ENCODE assay signal across 8 cellular contexts in the genomic region with DNA sequence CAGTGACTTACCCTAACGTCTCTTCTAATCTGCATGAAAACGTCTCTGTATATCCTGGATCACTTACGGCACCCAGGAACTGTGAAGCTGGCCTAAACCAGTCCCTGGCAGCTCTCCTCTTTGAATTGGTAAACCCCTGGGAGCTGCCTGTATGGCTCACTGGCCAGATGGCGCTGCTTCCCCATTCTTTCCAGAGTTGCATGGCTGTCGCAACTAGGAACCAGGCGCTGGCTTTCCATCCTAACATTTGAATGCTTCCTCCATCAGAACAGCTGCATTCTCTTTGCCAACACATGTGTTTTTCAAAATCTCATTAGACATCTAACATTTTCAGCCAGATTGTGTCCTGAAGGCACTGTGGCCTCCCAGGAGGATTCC. TPM values are rescaled to one million over a fixed set of nuclear protein-coding genes. Genes with fewer than 3 reads are reported as not detected.
A peak's percentile ranks its signal among the peaks of the same experiment; 100 is the strongest.
DNase-seq lines count a peak whose midpoint lies in the region; ATAC-seq and TF ChIP-seq lines count a peak whose summit lies in the region.

No MANE protein-coding gene starts in this region.

- no peak overlapping the region for H3K27ac ChIP-seq in cardiac muscle cell
- no peak overlapping the region for H3K27ac ChIP-seq in HL-60 (replicated peaks)
- H3K27ac ChIP-seq in ovary: no peak overlapping the region
- H3K27ac ChIP-seq in CD8-positive, alpha-beta T cell (ENCODE audit: low read depth, low read length): no peak overlapping the region

- POLR2A ChIA-PET in CD8-positive, alpha-beta T cell (lab: Charles Lee): no interaction called here

- H3K4me3 Mint-ChIP-seq in CD8-positive, alpha-beta T cell: no peak overlapping the region

- H3K27ac Mint-ChIP-seq in CD8-positive, alpha-beta T cell: no peak overlapping the region

- CTCF ChIA-PET in CD8-positive, alpha-beta T cell (lab: Charles Lee): interaction anchor here (1.1 kb wide), 1 partner anchor 10 kb away, joined by 3 read pairs; no protein-coding TSS in a partner anchor

- peak; percentile 24 to 34 for DNase-seq in cardiac muscle cell (ENCODE audit: low read depth in 1 of 2, low spot score in 1 of 2)
- no peak for DNase-seq in left cardiac atrium
- peak; percentile 35 to 73 for DNase-seq in HL-60 (ENCODE audit: low read depth in 1 of 2, low spot score in 1 of 2)
- DNase-seq in OCI-M1 (lab: John Stamatoyannopoulos, UW): peak; percentile 61
- peak in 41 of 42 donors; percentile 14 to 82 (median 49) for DNase-seq in head of caudate nucleus
- DNase-seq in ovary: no peak
- DNase-seq in CD8-positive, alpha-beta T cell: no peak

- H3K9me3 ChIP-seq in cardiac muscle cell (ENCODE audit: low read depth) (no peaks in the 10 kb centered on the region), ovary (no peaks in the 10 kb centered on the region)
- H3K9me3 ChIP-seq in CD8-positive, alpha-beta T cell (ENCODE audit: low read length): no peaks in the 10 kb centered on the region

- H3K4me1 Mint-ChIP-seq in CD8-positive, alpha-beta T cell (ENCODE audit: low read depth): no peaks in the 10 kb centered on the region

- H3K27me3 Mint-ChIP-seq in CD8-positive, alpha-beta T cell (ENCODE audit: low read depth): peaks cover 6% of the 10 kb centered on the region

- H3K4me3 ChIP-seq in cardiac muscle cell: no peak overlapping the region
- H3K4me3 ChIP-seq in HL-60 (replicated peaks; ENCODE audit: insufficient read depth, low read length): no peak overlapping the region
- H3K4me3 ChIP-seq in ovary: no peak overlapping the region
- H3K4me3 ChIP-seq in CD8-positive, alpha-beta T cell (ENCODE audit: low read depth, low read length): no peak overlapping the region

- H3K27me3 ChIP-seq in cardiac muscle cell (no peaks in the 10 kb centered on the region), HL-60 (ENCODE audit: insufficient read depth, poor library complexity, severe bottlenecking) (no peaks in the 10 kb centered on the region), ovary (no peaks in the 10 kb centered on the region)
- no peaks in the 10 kb centered on the region for H3K27me3 ChIP-seq in CD8-positive, alpha-beta T cell (ENCODE audit: insufficient read depth, low read length)

- ATAC-seq in left cardiac atrium (no peak), HG03039 (IDR thresholded peaks at IDR 0.05; ENCODE audit: unreplicated experiment) (no peak)
- ATAC-seq in CD8-positive, alpha-beta T cell: no peak

- intact Hi-C loops in left cardiac atrium (cut with DNase I) (no loop called here), head of caudate nucleus (cut with DNase I) (no loop called here), ovary (cut with DNase I) (no loop called here)
- intact Hi-C loops in CD8-positive, alpha-beta T cell (cut with DNase I, micrococcal nuclease): no loop called here

- H3K36me3 Mint-ChIP-seq in CD8-positive, alpha-beta T cell: no peaks in the 10 kb centered on the region

- 63 to 76% (median 65%) methylated on average over 6 of the region's 6 CpGs for WGBS in ovary, 3 donors

- no peaks in the 10 kb centered on the region for H3K36me3 ChIP-seq in cardiac muscle cell
- no peaks in the 10 kb centered on the region for H3K36me3 ChIP-seq in ovary
- H3K36me3 ChIP-seq in CD8-positive, alpha-beta T cell (ENCODE audit: insufficient read depth, low read length): no peaks in the 10 kb centered on the region

- no peak for TF ChIP-seq EP300 in ovary (IDR thresholded peaks at IDR 0.05)

- no peak for TF ChIP-seq POLR2A in ovary (IDR thresholded peaks at IDR 0.05)

- H3K4me1 ChIP-seq in cardiac muscle cell (ENCODE audit: low read depth) (no peaks in the 10 kb centered on the region), ovary (ENCODE audit: insufficient read depth) (no peaks in the 10 kb centered on the region)
- H3K4me1 ChIP-seq in CD8-positive, alpha-beta T cell (ENCODE audit: insufficient read depth, low read length): no peaks in the 10 kb centered on the region

- no peaks in the 10 kb centered on the region for H3K9me3 Mint-ChIP-seq in CD8-positive, alpha-beta T cell

- TF ChIP-seq CTCF in cardiac muscle cell (IDR thresholded peaks at IDR 0.05; ENCODE audit: low read depth, low read length): no peak
- TF ChIP-seq CTCF in HL-60 (IDR thresholded peaks at IDR 0.05; ENCODE audit: insufficient read depth, low read length): no peak
- TF ChIP-seq CTCF in ovary (IDR thresholded peaks at IDR 0.05): no peak
- TF ChIP-seq CTCF in CD8-positive, alpha-beta T cell (IDR thresholded peaks at IDR 0.05): no peak

RNA-seq across cellular contexts. Expression of a gene that starts 8.0 kb away (rescaled TPM):
- total RNA-seq in cardiac muscle cell (not detected in 2 replicates), left cardiac atrium (not detected), ovary (not detected)
- polyA plus RNA-seq in cardiac muscle cell (0.39 TPM in 1 of 2 replicates, not detected in the other), ovary (not detected)
- total RNA-seq in CD8-positive, alpha-beta T cell: not detected

Comparison
In these comparisons a context has a peak if more than half of its experiments do, and no peak if none do; other contexts are left out.
1. DNase-seq: peak in cardiac muscle cell (2 of 2), HL-60 (2 of 2), OCI-M1 (single experiment) and head of caudate nucleus (41 of 42); none in left cardiac atrium (single experiment), ovary (0 of 5) and CD8-positive, alpha-beta T cell (0 of 7).